8 cellular contexts compared by ENCODE assay signal in genomic region chr5:131170540-131171275, GRCh38. TPM values are rescaled to one million over a fixed set of nuclear protein-coding genes. Genes with fewer than 3 reads are reported as not detected.
DNase-seq lines count a peak whose midpoint lies in the region; ATAC-seq and TF ChIP-seq lines count a peak whose summit lies in the region.

Gene LYRM7 (plus strand): TSS chr5:131170944. CDS start chr5:131171021, 77 bp downstream.

- H3K36me3 ChIP-seq in right atrium auricular region = no peaks in the 10 kb centered on the region
- no peaks in the 10 kb centered on the region for H3K36me3 ChIP-seq in psoas muscle (ENCODE audit: insufficient read depth in 1 of 2, low read depth in 1 of 2)
- H3K36me3 ChIP-seq in uterus = no peaks in the 10 kb centered on the region

- peak; percentile 50 to 81 for TF ChIP-seq POLR2A in uterus (IDR thresholded peaks at IDR 0.05)

- DNase-seq in NCI-H187 (lab: John Stamatoyannopoulos, UW) = peak; percentile 90 to 95
- peak; percentile 76 to 100 (median 94) for DNase-seq in T-helper 2 cell
- DNase-seq in anterior cingulate cortex (lab: John Stamatoyannopoulos, UW) = peak; percentile 80 to 99 (median 96)
- peak; percentile 97 for DNase-seq in right atrium auricular region (ENCODE audit: low spot score)
- DNase-seq in psoas muscle = peak; percentile 95 to 96
- DNase-seq in uterus = peak; percentile 95 to 98

- H3K4me3 ChIP-seq in right atrium auricular region = peak within 1 kb of the TSS; percentile 61 to 68
- H3K4me3 ChIP-seq in psoas muscle = peak within 1 kb of the TSS; percentile 84
- H3K4me3 ChIP-seq in uterus = peak within 1 kb of the TSS; percentile 57 to 70

- intact Hi-C loops in psoas muscle (cut with DNase I) = loop anchor here (2.0 to 5.0 kb wide), 2 partner anchors 92 kb away; partner anchors contain the start of gene CDC42SE2 (in 1 of the 2)
- intact Hi-C loops in uterus (cut with DNase I; ENCODE audit: low total_unique reads) = no loop called here

- H3K9me3 ChIP-seq in right atrium auricular region (no peaks in the 10 kb centered on the region), psoas muscle (no peaks in the 10 kb centered on the region), uterus (no peaks in the 10 kb centered on the region)

- ATAC-seq in GM18498 (IDR thresholded peaks at IDR 0.05; ENCODE audit: unreplicated experiment) (peak; percentile 97), HG02938 (IDR thresholded peaks at IDR 0.05; ENCODE audit: unreplicated experiment) (peak; percentile 98), psoas muscle (peak; percentile 98 to 99 (median 99))

- WGBS in psoas muscle, 3 donors = 0% methylated on average over 42 of the region's 42 CpGs

- TF ChIP-seq CTCF in right atrium auricular region (IDR thresholded peaks at IDR 0.05) = no peak
- no peak for TF ChIP-seq CTCF in psoas muscle (IDR thresholded peaks at IDR 0.05)
- TF ChIP-seq CTCF in uterus (IDR thresholded peaks at IDR 0.05) = peak in 1 of 4 experiments; percentile 3

- peaks cover 0 to 20% of the 10 kb centered on the region in 2 donors for H3K4me1 ChIP-seq in right atrium auricular region
- peaks cover 10% of the 10 kb centered on the region for H3K4me1 ChIP-seq in psoas muscle
- no peaks in the 10 kb centered on the region for H3K4me1 ChIP-seq in uterus

- peak within 1 kb of the TSS; percentile 80 to 83 for H3K27ac ChIP-seq in right atrium auricular region
- peak within 1 kb of the TSS; percentile 85 for H3K27ac ChIP-seq in psoas muscle
- H3K27ac ChIP-seq in uterus = peak within 1 kb of the TSS; percentile 78 to 82

- H3K27me3 ChIP-seq in right atrium auricular region = no peaks in the 10 kb centered on the region
- H3K27me3 ChIP-seq in psoas muscle (ENCODE audit: insufficient read depth in 3 of 3, low read length in 2 of 3) = no peaks in the 10 kb centered on the region
- no peaks in the 10 kb centered on the region for H3K27me3 ChIP-seq in uterus

RNA-seq across cellular contexts. Expression of gene LYRM7, which starts in this region (rescaled TPM):
- total RNA-seq in right atrium auricular region (10 to 100 TPM in 1 of 2 donors, 1 to 10 TPM in 1; 7.5 to 30.7 TPM), psoas muscle (10 to 100 TPM; 21.4 to 31.0 (median 26.1) TPM), uterus (10 to 100 TPM in 1 of 4 donors, 1 to 10 TPM in 3; 4.1 to 22.6 (median 7.9) TPM)
- polyA plus RNA-seq in psoas muscle = 10 to 100 TPM; 11.3 to 28.5 (median 12.5) TPM

Comparison
In these comparisons a context has a peak if more than half of its experiments do, and no peak if none do; other contexts are left out.
1. Peak in every context shown above with its lines: DNase-seq, ATAC-seq, H3K4me3 ChIP-seq and H3K27ac ChIP-seq.